In the genomic region with DNA sequence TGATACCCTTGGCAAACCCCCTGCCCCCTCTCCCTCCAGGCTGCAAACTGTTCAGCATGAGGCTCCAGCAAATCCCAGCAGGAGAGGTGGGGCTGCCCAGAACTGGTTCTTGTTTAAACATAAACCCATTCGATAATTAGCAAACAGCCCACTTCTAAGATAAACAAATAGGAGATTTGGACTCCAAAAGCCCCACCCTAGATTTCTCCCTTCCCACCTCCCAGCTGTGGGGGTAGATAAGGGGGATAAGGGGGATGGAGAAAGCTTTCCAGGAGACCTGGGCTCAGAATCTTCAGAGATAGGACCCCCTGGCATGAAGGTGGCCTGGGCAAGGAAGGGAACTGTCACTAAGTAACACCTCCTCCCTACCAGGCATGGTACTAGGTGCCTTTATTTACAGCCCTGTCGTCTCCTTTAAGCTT, we compare ENCODE assay signal across 9 cellular contexts. TPM values are rescaled to one million over a fixed set of nuclear protein-coding genes. Genes with fewer than 3 reads are reported as not detected.
A peak's percentile ranks its signal among the peaks of the same experiment; 100 is the strongest.
DNase-seq lines count a peak whose midpoint lies in the region; ATAC-seq and TF ChIP-seq lines count a peak whose summit lies in the region.
"Had no signal": no experiment of that assay in that cellular context is flagged by ENCODE, and none has a peak within 500 bp of the region (broad histone marks: within the 10 kb centered on the region; RNA-seq: fewer than 3 reads in every experiment).

No MANE protein-coding gene starts in this region.

- peak overlapping the region; percentile 71 for H3K9ac ChIP-seq in smooth muscle cell (ENCODE audit: low read depth)

- ATAC-seq in HG03469 (IDR thresholded peaks at IDR 0.05; ENCODE audit: unreplicated experiment), result no peak
- ATAC-seq in GM21576 (IDR thresholded peaks at IDR 0.05; ENCODE audit: unreplicated experiment), result no peak

- no peaks in the 10 kb centered on the region for H3K9me3 ChIP-seq in Peyer's patch
- no peaks in the 10 kb centered on the region for H3K9me3 ChIP-seq in hepatocyte (ENCODE audit: low read depth)
- no peaks in the 10 kb centered on the region for H3K9me3 ChIP-seq in smooth muscle cell (replicated peaks; ENCODE audit: low read depth)
- H3K9me3 ChIP-seq: neutrophil had no signal

- no peaks in the 10 kb centered on the region for H3K9me2 ChIP-seq in hepatocyte (replicated peaks; ENCODE audit: insufficient read depth)

- H3K4me2 ChIP-seq in hepatocyte (peak overlapping the region; percentile 87), smooth muscle cell (peak overlapping the region; percentile 97)

- no peak overlapping the region for H2AFZ ChIP-seq in hepatocyte
- no peak overlapping the region for H2AFZ ChIP-seq in smooth muscle cell (ENCODE audit: low read depth)

- peaks cover 15% of the 10 kb centered on the region for H4K20me1 ChIP-seq in hepatocyte (ENCODE audit: insufficient read depth, poor library complexity, severe bottlenecking)
- H4K20me1 ChIP-seq in smooth muscle cell (ENCODE audit: low read depth), result peaks cover 39% of the 10 kb centered on the region

- H3K4me3 ChIP-seq in Peyer's patch (peak overlapping the region in 2 of 4 donors; percentile 73 to 90), hepatocyte (no peak overlapping the region), smooth muscle cell (peak overlapping the region; percentile 80)

- H3K27me3 ChIP-seq in Peyer's patch, result no peaks in the 10 kb centered on the region
- no peaks in the 10 kb centered on the region for H3K27me3 ChIP-seq in hepatocyte
- H3K27me3 ChIP-seq in smooth muscle cell (ENCODE audit: low read depth), result no peaks in the 10 kb centered on the region

- H3K4me1 ChIP-seq in Peyer's patch (peaks cover 0 to 85% (median 10%) of the 10 kb centered on the region in 4 donors), hepatocyte (ENCODE audit: insufficient read depth) (peaks cover 85% of the 10 kb centered on the region), smooth muscle cell (ENCODE audit: low read depth) (peaks cover 75% of the 10 kb centered on the region)

- H3K79me2 ChIP-seq in hepatocyte, result peaks cover 67% of the 10 kb centered on the region
- peaks cover 76% of the 10 kb centered on the region for H3K79me2 ChIP-seq in smooth muscle cell (ENCODE audit: low read depth)

- CTCF ChIA-PET in HEK293T (lab: Yijun Ruan, JAX), result no interaction called here

- DNase-seq in HUDEP-2 (lab: John Stamatoyannopoulos, UW; ENCODE audit: unreplicated experiment in 76 of 76) (peak in 43 of 76 experiments; percentile 7 to 66 (median 34)), Peyer's patch (peak in 1 of 3 donors; percentile 68), hepatocyte (ENCODE audit: low spot score) (peak; percentile 76), smooth muscle cell (lab: John Stamatoyannopoulos, UW; ENCODE audit: unreplicated experiment) (no peak), GM19240 (ENCODE audit: insufficient read length, low spot score) (no peak), HEK293T (ENCODE audit: extremely low spot score) (no peak)

- no peak for TF ChIP-seq CTCF in Peyer's patch (IDR thresholded peaks at IDR 0.05)
- no peak for TF ChIP-seq CTCF in hepatocyte (IDR thresholded peaks at IDR 0.05; ENCODE audit: poor library complexity)
- TF ChIP-seq CTCF in smooth muscle cell (IDR thresholded peaks at IDR 0.05; ENCODE audit: borderline replicate concordance, insufficient read depth, poor library complexity, severe bottlenecking), result no peak

- H3K27ac ChIP-seq in Peyer's patch (peak overlapping the region; percentile 18 to 96 (median 87)), hepatocyte (peak overlapping the region; percentile 96), smooth muscle cell (ENCODE audit: low read depth) (peak overlapping the region; percentile 96)
- H3K27ac ChIP-seq: neutrophil had no signal

- no peak for TF ChIP-seq POLR2A in Peyer's patch (IDR thresholded peaks at IDR 0.05)

- POLR2A ChIA-PET in HEK293T (lab: Yijun Ruan, JAX), result interaction anchor here (1.1 to 1.4 kb wide), 4 partner anchors 9 to 94 kb away, joined by 3 to 7 read pairs (median 4); a partner anchor contains a TSS

- WGBS in hepatocyte (ENCODE audit: low lambda C conversion rate, missing lambda C conversion rate), result 8% methylated on average over 2 of the region's 2 CpGs
- WGBS in smooth muscle cell (ENCODE audit: low lambda C conversion rate), result 5% methylated on average over 2 of the region's 2 CpGs

- peaks cover 43% of the 10 kb centered on the region for H3F3A ChIP-seq in smooth muscle cell (ENCODE audit: low read depth)

- H3K36me3 ChIP-seq in Peyer's patch (no peaks in the 10 kb centered on the region), hepatocyte (replicated peaks; ENCODE audit: insufficient read depth, low read depth) (no peaks in the 10 kb centered on the region), smooth muscle cell (ENCODE audit: low read depth) (no peaks in the 10 kb centered on the region)
- H3K36me3 ChIP-seq: neutrophil had no signal

TF ChIP-seq in HEK293T, 16 proteins besides CTCF, POLR2A, EP300 and RAD21:
- TF ChIP-seq ARNT (IDR thresholded peaks at IDR 0.05) (no peak), ZNF384 (IDR thresholded peaks at IDR 0.05) (no peak), NFRKB (IDR thresholded peaks at IDR 0.05) (no peak), FOXA1 (IDR thresholded peaks at IDR 0.05) (no peak), HDGF (IDR thresholded peaks at IDR 0.05; ENCODE audit: borderline replicate concordance) (no peak), FOXK2 (IDR thresholded peaks at IDR 0.05) (no peak), FOXM1 (IDR thresholded peaks at IDR 0.05; ENCODE audit: borderline replicate concordance) (no peak), TARDBP (IDR thresholded peaks at IDR 0.05) (no peak), ELF4 (IDR thresholded peaks at IDR 0.05) (no peak), BHLHE40 (IDR thresholded peaks at IDR 0.05; ENCODE audit: borderline replicate concordance) (no peak), SP1 (IDR thresholded peaks at IDR 0.05) (no peak)
- TF ChIP-seq, protein P1, sequence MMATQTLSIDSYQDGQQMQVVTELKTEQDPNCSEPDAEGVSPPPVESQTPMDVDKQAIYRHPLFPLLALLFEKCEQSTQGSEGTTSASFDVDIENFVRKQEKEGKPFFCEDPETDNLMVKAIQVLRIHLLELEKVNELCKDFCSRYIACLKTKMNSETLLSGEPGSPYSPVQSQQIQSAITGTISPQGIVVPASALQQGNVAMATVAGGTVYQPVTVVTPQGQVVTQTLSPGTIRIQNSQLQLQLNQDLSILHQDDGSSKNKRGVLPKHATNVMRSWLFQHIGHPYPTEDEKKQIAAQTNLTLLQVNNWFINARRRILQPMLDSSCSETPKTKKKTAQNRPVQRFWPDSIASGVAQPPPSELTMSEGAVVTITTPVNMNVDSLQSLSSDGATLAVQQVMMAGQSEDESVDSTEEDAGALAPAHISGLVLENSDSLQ (IDR thresholded peaks at IDR 0.05), result no peak

RNA-seq across cellular contexts. Expression of a gene that starts 4.8 kb away (rescaled TPM):
- total RNA-seq in Peyer's patch (10 to 100 TPM; 21.5 to 49.7 (median 32.5) TPM), hepatocyte (191 and 194 TPM in 2 replicates), smooth muscle cell (70.7 and 78.1 TPM in 2 replicates)
- polyA plus RNA-seq in hepatocyte (159 and 178 TPM in 2 replicates), smooth muscle cell (45.0 and 122 TPM in 2 replicates)

RNA-seq across cellular contexts. Expression of a gene that starts 19.5 kb away (rescaled TPM):
- total RNA-seq in Peyer's patch, result 10 to 100 TPM; 23.1 to 62.2 (median 46.9) TPM
- 42.0 and 50.7 TPM in 2 replicates for total RNA-seq in hepatocyte
- 28.9 and 35.8 TPM in 2 replicates for polyA plus RNA-seq in hepatocyte
- 14.5 and 15.2 TPM in 2 replicates for total RNA-seq in smooth muscle cell
- 17.0 and 24.7 TPM in 2 replicates for polyA plus RNA-seq in smooth muscle cell

RNA-seq across cellular contexts. Expression of a gene that starts 34.7 kb away (rescaled TPM):
- total RNA-seq in Peyer's patch (not detected), hepatocyte (not detected in 2 replicates), smooth muscle cell (not detected in 2 replicates)
- polyA plus RNA-seq in hepatocyte (0.23 TPM in 1 of 2 replicates, not detected in the other), smooth muscle cell (0.06 TPM in 1 of 2 replicates, not detected in the other)

RNA-seq across cellular contexts. Expression of a gene that starts 35.4 kb away (rescaled TPM):
- not detected for total RNA-seq in Peyer's patch
- total RNA-seq in hepatocyte, result 0.57 TPM in 1 of 2 replicates, not detected in the other
- 0.50 TPM in 1 of 2 replicates, not detected in the other for polyA plus RNA-seq in hepatocyte
- not detected in 2 replicates for total RNA-seq in smooth muscle cell
- polyA plus RNA-seq in smooth muscle cell, result not detected in 2 replicates

RNA-seq across cellular contexts. Expression of a gene that starts 36.8 kb away (rescaled TPM):
- total RNA-seq in Peyer's patch, result not detected
- not detected in 2 replicates for total RNA-seq in hepatocyte
- not detected in 2 replicates for polyA plus RNA-seq in hepatocyte
- not detected in 2 replicates for total RNA-seq in smooth muscle cell
- polyA plus RNA-seq in smooth muscle cell, result not detected in 2 replicates

Comparison
In these comparisons a context has a peak if more than half of its experiments do, and no peak if none do; other contexts are left out.
1. DNase-seq: peak in HUDEP-2 (43 of 76) and hepatocyte (single experiment); none in smooth muscle cell (single experiment), GM19240 (single experiment) and HEK293T (single experiment).
2. Peak in every context shown above with its lines, with median percentiles within 50 percentile points of each other: H3K27ac ChIP-seq.